Comparison of ENCODE assay signal across 9 cellular contexts in genomic region chr6:21438986-21439352, GRCh38.
DNase-seq lines count a peak whose midpoint lies in the region; ATAC-seq, FAIRE-seq and TF ChIP-seq lines count a peak whose summit lies in the region.
"Had no signal": no experiment of that assay in that cellular context is flagged by ENCODE, and none has a peak within 500 bp of the region (broad histone marks: within the 10 kb centered on the region; RNA-seq: fewer than 3 reads in every experiment).

No MANE protein-coding gene starts in this region.

- no peak overlapping the region for H3K27ac Mint-ChIP-seq in astrocyte (ENCODE audit: unreplicated experiment)

- H3K4me1 ChIP-seq in astrocyte (ENCODE audit: insufficient read depth, low read length) (peaks cover 7% of the 10 kb centered on the region), right cardiac atrium (ENCODE audit: control insufficient read depth, insufficient read depth, low read length) (no peaks in the 10 kb centered on the region)
- peaks cover 9% of the 10 kb centered on the region for H3K4me1 ChIP-seq in effector memory CD4-positive, alpha-beta T cell (ENCODE audit: control insufficient read depth, insufficient read depth, low read length, poor library complexity, severe bottlenecking)
- H3K4me1 ChIP-seq: esophagus squamous epithelium had no signal

- H3K4me1 Mint-ChIP-seq in astrocyte (ENCODE audit: low read depth, unreplicated experiment) = peaks cover 11% of the 10 kb centered on the region

- H2AFZ ChIP-seq in astrocyte (ENCODE audit: low read depth, low read length) = no peak overlapping the region

- FAIRE-seq in astrocyte (lab: Jason Lieb, UNC) = no peak

- intact Hi-C loops in right cardiac atrium (cut with DNase I) = no loop called here

- no peak for TF ChIP-seq CTCF in astrocyte (IDR thresholded peaks at IDR 0.05; ENCODE audit: insufficient read depth, low read depth, low read length)

- WGBS in right cardiac atrium = 42% methylated on average over 2 of the region's 2 CpGs

- no peaks in the 10 kb centered on the region for H4K20me1 ChIP-seq in astrocyte (ENCODE audit: insufficient read depth, low read length)

- no peaks in the 10 kb centered on the region for H3K9me3 ChIP-seq in astrocyte (ENCODE audit: insufficient read depth, low read depth, low read length)
- H3K9me3 ChIP-seq in effector memory CD4-positive, alpha-beta T cell (ENCODE audit: control insufficient read depth, low read length) = no peaks in the 10 kb centered on the region
- no peaks in the 10 kb centered on the region for H3K9me3 ChIP-seq in right cardiac atrium (ENCODE audit: control insufficient read depth, low read length)
- H3K9me3 ChIP-seq: esophagus squamous epithelium had no signal

- H3K27me3 ChIP-seq in astrocyte (ENCODE audit: insufficient read depth, low read length) = no peaks in the 10 kb centered on the region
- no peaks in the 10 kb centered on the region for H3K27me3 ChIP-seq in effector memory CD4-positive, alpha-beta T cell (replicated peaks; ENCODE audit: control insufficient read depth, insufficient read depth, low read length, poor library complexity, severe bottlenecking)
- H3K27me3 ChIP-seq in right cardiac atrium (ENCODE audit: control insufficient read depth, insufficient read depth) = no peaks in the 10 kb centered on the region
- H3K27me3 ChIP-seq: esophagus squamous epithelium had no signal

- no peaks in the 10 kb centered on the region for H3K36me3 ChIP-seq in astrocyte (ENCODE audit: insufficient read depth, low read length)
- H3K36me3 ChIP-seq in effector memory CD4-positive, alpha-beta T cell (ENCODE audit: control insufficient read depth, insufficient read depth, low read length) = no peaks in the 10 kb centered on the region
- H3K36me3 ChIP-seq: esophagus squamous epithelium had no signal

- no peak overlapping the region for H3K4me2 ChIP-seq in astrocyte (ENCODE audit: low read length)

- H3K4me3 ChIP-seq in astrocyte (ENCODE audit: insufficient read depth, low read depth, low read length) = no peak overlapping the region
- H3K4me3 ChIP-seq in effector memory CD4-positive, alpha-beta T cell (ENCODE audit: insufficient read depth, low read depth, low read length, poor library complexity, severe bottlenecking) = no peak overlapping the region
- H3K4me3 ChIP-seq in right cardiac atrium (ENCODE audit: low read length) = no peak overlapping the region
- H3K4me3 ChIP-seq: esophagus squamous epithelium had no signal

- H3K9ac ChIP-seq in astrocyte (ENCODE audit: low read length) = no peak overlapping the region

- H3K9me3 Mint-ChIP-seq in astrocyte (ENCODE audit: unreplicated experiment) = no peaks in the 10 kb centered on the region

- DNase-seq in astrocyte (ENCODE audit: low read depth) (peak; percentile 70), G401 (ENCODE audit: low spot score) (no peak), right cardiac atrium (no peak), NCI-H774 (lab: John Stamatoyannopoulos, UW) (no peak)
- no peak for DNase-seq in effector memory CD4-positive, alpha-beta T cell
- DNase-seq: esophagus squamous epithelium had no signal

- no peak overlapping the region for H3K4me3 Mint-ChIP-seq in astrocyte (ENCODE audit: unreplicated experiment)

- H3K27me3 Mint-ChIP-seq in astrocyte (ENCODE audit: low read depth, unreplicated experiment) = no peaks in the 10 kb centered on the region

- no peaks in the 10 kb centered on the region for H3K79me2 ChIP-seq in astrocyte (ENCODE audit: insufficient read depth, low read length)

- ATAC-seq in GM18499 (IDR thresholded peaks at IDR 0.05; ENCODE audit: insufficient read depth, unreplicated experiment) = peak; percentile 35
- peak; percentile 53 for ATAC-seq in GM21529 (IDR thresholded peaks at IDR 0.05; ENCODE audit: unreplicated experiment)
- ATAC-seq in HG03558 (IDR thresholded peaks at IDR 0.05; ENCODE audit: extremely low read depth, unreplicated experiment) = peak; percentile 28
- no peak for ATAC-seq in right cardiac atrium

- in situ Hi-C loops in G401 (cut with HindIII; ENCODE audit: low sequenced_read_pairs) = no loop called here

- H3K27ac ChIP-seq in astrocyte (ENCODE audit: low read depth, low read length) (no peak overlapping the region), right cardiac atrium (ENCODE audit: low read length) (no peak overlapping the region)
- H3K27ac ChIP-seq in effector memory CD4-positive, alpha-beta T cell (ENCODE audit: insufficient read depth, low read length, poor library complexity, severe bottlenecking) = no peak overlapping the region
- H3K27ac ChIP-seq: esophagus squamous epithelium had no signal

- H3K36me3 Mint-ChIP-seq in astrocyte (ENCODE audit: low read depth, unreplicated experiment) = no peaks in the 10 kb centered on the region

Comparison
In these comparisons a context has a peak if more than half of its experiments do, and no peak if none do; other contexts are left out.
1. ATAC-seq: peak in GM18499 (single experiment), GM21529 (single experiment) and HG03558 (single experiment); none in right cardiac atrium (0 of 2).